In the genomic region with DNA sequence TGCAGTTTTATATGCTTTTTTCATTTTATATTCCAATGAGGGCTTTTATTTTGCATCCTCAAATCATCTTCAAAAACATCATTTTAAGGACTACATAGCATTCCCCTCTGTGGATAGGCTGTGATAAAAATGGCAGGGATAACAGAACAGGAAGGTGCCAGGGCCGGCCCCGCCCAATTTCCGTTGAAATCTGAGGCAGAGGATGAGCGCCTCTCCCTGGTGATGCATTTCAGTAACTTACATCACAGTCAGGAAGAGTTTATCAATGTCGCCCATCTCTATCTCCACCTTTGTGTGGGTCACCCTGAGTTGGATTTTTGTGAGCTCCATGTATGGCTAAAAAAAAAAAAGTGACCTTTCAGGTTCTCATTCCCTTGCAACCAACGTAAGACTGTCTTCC, we compare ENCODE assay signal across 1 cellular context.
TF ChIP-seq lines count a peak whose summit lies in the region.

No MANE protein-coding gene starts in this region.

TF ChIP-seq in HepG2, 621 proteins besides CTCF, POLR2A, EP300 and RAD21:
- TF ChIP-seq PHF20 (CRISPR knock-in tag; IDR thresholded peaks at IDR 0.05), result no peak
- no peak for TF ChIP-seq NRL (CRISPR knock-in tag; IDR thresholded peaks at IDR 0.05; ENCODE audit: borderline replicate concordance)
- TF ChIP-seq RNF219 (CRISPR knock-in tag; IDR thresholded peaks at IDR 0.05), result no peak
- TF ChIP-seq, protein P1, sequence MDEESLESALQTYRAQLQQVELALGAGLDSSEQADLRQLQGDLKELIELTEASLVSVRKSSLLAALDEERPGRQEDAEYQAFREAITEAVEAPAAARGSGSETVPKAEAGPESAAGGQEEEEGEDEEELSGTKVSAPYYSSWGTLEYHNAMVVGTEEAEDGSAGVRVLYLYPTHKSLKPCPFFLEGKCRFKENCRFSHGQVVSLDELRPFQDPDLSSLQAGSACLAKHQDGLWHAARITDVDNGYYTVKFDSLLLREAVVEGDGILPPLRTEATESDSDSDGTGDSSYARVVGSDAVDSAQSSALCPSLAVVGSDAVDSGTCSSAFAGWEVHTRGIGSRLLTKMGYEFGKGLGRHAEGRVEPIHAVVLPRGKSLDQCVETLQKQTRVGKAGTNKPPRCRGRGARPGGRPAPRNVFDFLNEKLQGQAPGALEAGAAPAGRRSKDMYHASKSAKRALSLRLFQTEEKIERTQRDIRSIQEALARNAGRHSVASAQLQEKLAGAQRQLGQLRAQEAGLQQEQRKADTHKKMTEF (CRISPR knock-in tag; IDR thresholded peaks at IDR 0.05), result no peak
- TF ChIP-seq, protein P2, sequence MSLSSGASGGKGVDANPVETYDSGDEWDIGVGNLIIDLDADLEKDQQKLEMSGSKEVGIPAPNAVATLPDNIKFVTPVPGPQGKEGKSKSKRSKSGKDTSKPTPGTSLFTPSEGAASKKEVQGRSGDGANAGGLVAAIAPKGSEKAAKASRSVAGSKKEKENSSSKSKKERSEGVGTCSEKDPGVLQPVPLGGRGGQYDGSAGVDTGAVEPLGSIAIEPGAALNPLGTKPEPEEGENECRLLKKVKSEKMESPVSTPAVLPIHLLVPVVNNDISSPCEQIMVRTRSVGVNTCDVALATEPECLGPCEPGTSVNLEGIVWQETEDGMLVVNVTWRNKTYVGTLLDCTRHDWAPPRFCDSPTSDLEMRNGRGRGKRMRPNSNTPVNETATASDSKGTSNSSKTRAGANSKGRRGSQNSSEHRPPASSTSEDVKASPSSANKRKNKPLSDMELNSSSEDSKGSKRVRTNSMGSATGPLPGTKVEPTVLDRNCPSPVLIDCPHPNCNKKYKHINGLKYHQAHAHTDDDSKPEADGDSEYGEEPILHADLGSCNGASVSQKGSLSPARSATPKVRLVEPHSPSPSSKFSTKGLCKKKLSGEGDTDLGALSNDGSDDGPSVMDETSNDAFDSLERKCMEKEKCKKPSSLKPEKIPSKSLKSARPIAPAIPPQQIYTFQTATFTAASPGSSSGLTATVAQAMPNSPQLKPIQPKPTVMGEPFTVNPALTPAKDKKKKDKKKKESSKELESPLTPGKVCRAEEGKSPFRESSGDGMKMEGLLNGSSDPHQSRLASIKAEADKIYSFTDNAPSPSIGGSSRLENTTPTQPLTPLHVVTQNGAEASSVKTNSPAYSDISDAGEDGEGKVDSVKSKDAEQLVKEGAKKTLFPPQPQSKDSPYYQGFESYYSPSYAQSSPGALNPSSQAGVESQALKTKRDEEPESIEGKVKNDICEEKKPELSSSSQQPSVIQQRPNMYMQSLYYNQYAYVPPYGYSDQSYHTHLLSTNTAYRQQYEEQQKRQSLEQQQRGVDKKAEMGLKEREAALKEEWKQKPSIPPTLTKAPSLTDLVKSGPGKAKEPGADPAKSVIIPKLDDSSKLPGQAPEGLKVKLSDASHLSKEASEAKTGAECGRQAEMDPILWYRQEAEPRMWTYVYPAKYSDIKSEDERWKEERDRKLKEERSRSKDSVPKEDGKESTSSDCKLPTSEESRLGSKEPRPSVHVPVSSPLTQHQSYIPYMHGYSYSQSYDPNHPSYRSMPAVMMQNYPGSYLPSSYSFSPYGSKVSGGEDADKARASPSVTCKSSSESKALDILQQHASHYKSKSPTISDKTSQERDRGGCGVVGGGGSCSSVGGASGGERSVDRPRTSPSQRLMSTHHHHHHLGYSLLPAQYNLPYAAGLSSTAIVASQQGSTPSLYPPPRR (CRISPR knock-in tag; IDR thresholded peaks at IDR 0.05; ENCODE audit: borderline replicate concordance), result no peak
- no peak for TF ChIP-seq GABPA (IDR thresholded peaks at IDR 0.05; ENCODE audit: low read depth, low read length)
- TF ChIP-seq GABPA (CRISPR knock-in tag; IDR thresholded peaks at IDR 0.05; ENCODE audit: low read depth), result 0 out of 2 replicates have a peak, but pooled peaks have one; percentile 12
- no peak for TF ChIP-seq CENPT (CRISPR knock-in tag; IDR thresholded peaks at IDR 0.05; ENCODE audit: low read depth)
- TF ChIP-seq PITX1 (CRISPR knock-in tag; IDR thresholded peaks at IDR 0.05), result no peak
- TF ChIP-seq SP140L (CRISPR knock-in tag; IDR thresholded peaks at IDR 0.05; ENCODE audit: borderline replicate concordance), result no peak
- TF ChIP-seq STAG1 (CRISPR knock-in tag; IDR thresholded peaks at IDR 0.05), result peak; percentile 21
- TF ChIP-seq, protein P3, sequence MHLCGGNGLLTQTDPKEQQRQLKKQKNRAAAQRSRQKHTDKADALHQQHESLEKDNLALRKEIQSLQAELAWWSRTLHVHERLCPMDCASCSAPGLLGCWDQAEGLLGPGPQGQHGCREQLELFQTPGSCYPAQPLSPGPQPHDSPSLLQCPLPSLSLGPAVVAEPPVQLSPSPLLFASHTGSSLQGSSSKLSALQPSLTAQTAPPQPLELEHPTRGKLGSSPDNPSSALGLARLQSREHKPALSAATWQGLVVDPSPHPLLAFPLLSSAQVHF (CRISPR knock-in tag; IDR thresholded peaks at IDR 0.05), result no peak
- TF ChIP-seq ERF (CRISPR knock-in tag; IDR thresholded peaks at IDR 0.05), result no peak
- no peak for TF ChIP-seq ZNF768 (CRISPR knock-in tag; IDR thresholded peaks at IDR 0.05)
- TF ChIP-seq ZNF136 (CRISPR knock-in tag; IDR thresholded peaks at IDR 0.05; ENCODE audit: low read depth), result no peak
- no peak for TF ChIP-seq ZBTB10 (CRISPR knock-in tag; IDR thresholded peaks at IDR 0.05; ENCODE audit: borderline replicate concordance)
- TF ChIP-seq HCFC1 (IDR thresholded peaks at IDR 0.05; ENCODE audit: low read depth, low read length), result no peak
TF ChIP-seq in HepG2: peak in this region for 2.
